ENCODE assay signal across 8 cellular contexts in genomic region chr1:99707535-99708142, GRCh38. TPM values are rescaled to one million over a fixed set of nuclear protein-coding genes. Genes with fewer than 3 reads are reported as not detected.
DNase-seq lines count a peak whose midpoint lies in the region; ATAC-seq and TF ChIP-seq lines count a peak whose summit lies in the region.

No MANE protein-coding gene starts in this region.

- no TSS peak for BruUV-seq in Caco-2 (replicated peaks; lab: Mats Ljungman, UMichigan)

- POLR2A ChIA-PET in Caco-2 (lab: Charles Lee): no interaction called here

- H3K36me3 Mint-ChIP-seq in Caco-2 (ENCODE audit: insufficient read depth, unreplicated experiment) (no peaks in the 10 kb centered on the region), naive B cell (peaks cover 4 to 7% of the 10 kb centered on the region in 2 donors)

- H3K4me1 Mint-ChIP-seq in Caco-2 (ENCODE audit: low read depth, unreplicated experiment): no peaks in the 10 kb centered on the region
- peaks cover 0 to 4% (median 0%) of the 10 kb centered on the region in 3 donors for H3K4me1 Mint-ChIP-seq in naive B cell

- CTCF ChIA-PET in Caco-2 (lab: Charles Lee): no interaction called here

- TF ChIP-seq POLR2A in thyroid gland (IDR thresholded peaks at IDR 0.05): no peak

- no peaks in the 10 kb centered on the region for H3K27me3 Mint-ChIP-seq in Caco-2 (ENCODE audit: insufficient read depth, unreplicated experiment)
- peaks cover 0 to 13% (median 0%) of the 10 kb centered on the region in 3 donors for H3K27me3 Mint-ChIP-seq in naive B cell

- H3K4me3 ChIP-seq in Caco-2 (ENCODE audit: low read depth, low read length) (no peak overlapping the region), epithelial cell of esophagus (ENCODE audit: low read length) (no peak overlapping the region), thyroid gland (replicated peaks in 1 of 3) (no peak overlapping the region)

- peak; percentile 63 for TF ChIP-seq CTCF in Caco-2 (IDR thresholded peaks at IDR 0.05; ENCODE audit: insufficient read depth in 1 of 2, low read depth in 1 of 2, low read length in 1 of 2, severe bottlenecking in 1 of 2, unreplicated experiment in 1 of 2)
- peak; percentile 84 for TF ChIP-seq CTCF in epithelial cell of esophagus (IDR thresholded peaks at IDR 0.05; ENCODE audit: insufficient read depth, low read depth, low read length, missing control alignments)
- TF ChIP-seq CTCF in thyroid gland (IDR thresholded peaks at IDR 0.05): peak; percentile 68 to 91 (median 85)

- 15% methylated on average over 4 of the region's 4 CpGs for WGBS in thyroid gland, 2 donors

- intact Hi-C loops in Caco-2 (cut with micrococcal nuclease; ENCODE audit: unreplicated experiment): loop anchor here (1.0 to 2.0 kb wide), 3 partner anchors 47 to 527 kb away; no protein-coding TSS in a partner anchor
- intact Hi-C loops in thyroid gland (cut with DNase I): loop anchor here (5.0 to 10.0 kb wide), 2 partner anchors 213 to 530 kb away; no protein-coding TSS in a partner anchor

- H3K9me3 Mint-ChIP-seq in Caco-2 (ENCODE audit: unreplicated experiment) (no peaks in the 10 kb centered on the region), naive B cell (no peaks in the 10 kb centered on the region)

- no peak overlapping the region for H3K27ac ChIP-seq in thyroid gland

- ATAC-seq in GM19438 (IDR thresholded peaks at IDR 0.05; ENCODE audit: low read depth, unreplicated experiment) (peak; percentile 82), HG03571 (IDR thresholded peaks at IDR 0.05; ENCODE audit: unreplicated experiment) (peak; percentile 63), naive B cell (ENCODE audit: low read depth in 2 of 2) (peak in 1 of 2 donors; percentile 27)

- no peaks in the 10 kb centered on the region for H3K9me3 ChIP-seq in Caco-2
- H3K9me3 ChIP-seq in thyroid gland: no peaks in the 10 kb centered on the region

- no peaks in the 10 kb centered on the region for H3K4me1 ChIP-seq in Caco-2
- peaks cover 0 to 4% of the 10 kb centered on the region in 2 donors for H3K4me1 ChIP-seq in thyroid gland

- H3K27ac Mint-ChIP-seq in Caco-2 (ENCODE audit: unreplicated experiment): no peak overlapping the region
- H3K27ac Mint-ChIP-seq in naive B cell: no peak overlapping the region

- H3K36me3 ChIP-seq in Caco-2 (ENCODE audit: control insufficient read depth, insufficient read depth, low read length): no peaks in the 10 kb centered on the region
- peaks cover 0 to 4% of the 10 kb centered on the region in 2 donors for H3K36me3 ChIP-seq in thyroid gland

- DNase-seq in Caco-2 (peak; percentile 40 to 51), NCI-H774 (lab: John Stamatoyannopoulos, UW) (peak; percentile 64), epithelial cell of esophagus (ENCODE audit: low read depth) (peak; percentile 69), naive B cell (peak; percentile 14), thyroid gland (peak; percentile 72 to 80)
- peak; percentile 73 for DNase-seq in activated CD8-positive, alpha-beta memory T cell treated with anti-CD3 and anti-CD28 coated beads for 24 hours

- H3K27me3 ChIP-seq in Caco-2 (replicated peaks; ENCODE audit: control insufficient read depth, insufficient read depth, low read length) (no peaks in the 10 kb centered on the region), thyroid gland (no peaks in the 10 kb centered on the region)

- H3K4me3 Mint-ChIP-seq in Caco-2 (ENCODE audit: unreplicated experiment): no peak overlapping the region
- H3K4me3 Mint-ChIP-seq in naive B cell: no peak overlapping the region

RNA-seq across cellular contexts. Expression of gene FRRS1, which starts 58.8 kb away (rescaled TPM):
- 9.6 and 11.1 TPM in 2 replicates for total RNA-seq in Caco-2 (2022)
- polyA plus RNA-seq in naive B cell (ENCODE audit: low read depth in 6 of 6): 1 to 10 TPM in 1 of 6 donors, under 1 TPM in 2, not detected in 3; 0.11 to 1.5 (median 0.13) TPM
- total RNA-seq in thyroid gland: 10 to 100 TPM; 10.4 to 12.9 (median 11.3) TPM

Comparison
In these comparisons a context has a peak if more than half of its experiments do, and no peak if none do; other contexts are left out.
1. DNase-seq: peak in every context shown above with its lines; median percentile 76 in thyroid gland; 73 in activated CD8-positive, alpha-beta memory T cell treated with anti-CD3 and anti-CD28 coated beads for 24 hours; 69 in epithelial cell of esophagus; 64 in NCI-H774; 46 in Caco-2; 14 in naive B cell.